Comparison of ENCODE assay signal across 20 cellular contexts in genomic region chr5:32439086-32439642, GRCh38. TPM values are rescaled to one million over a fixed set of nuclear protein-coding genes. Genes with fewer than 3 reads are reported as not detected.
DNase-seq lines count a peak whose midpoint lies in the region; ATAC-seq and TF ChIP-seq lines count a peak whose summit lies in the region.
"Had no signal": no experiment of that assay in that cellular context is flagged by ENCODE, and none has a peak within 500 bp of the region (broad histone marks: within the 10 kb centered on the region; RNA-seq: fewer than 3 reads in every experiment).

No MANE protein-coding gene starts in this region.

- H3K9me3 Mint-ChIP-seq in Calu3 (ENCODE audit: low read depth, unreplicated experiment) (no peaks in the 10 kb centered on the region), progenitor cell of endocrine pancreas (ENCODE audit: low read depth) (no peaks in the 10 kb centered on the region)

- intact Hi-C loops in Calu3 (cut with micrococcal nuclease; ENCODE audit: unreplicated experiment) (no loop called here), mammary epithelial cell (cut with micrococcal nuclease) (no loop called here), Right ventricle myocardium inferior (cut with DNase I) (no loop called here), esophagus muscularis mucosa (cut with DNase I) (no loop called here), transverse colon (cut with DNase I; ENCODE audit: low total_unique reads) (no loop called here)

- WGBS in mammary epithelial cell (ENCODE audit: low coverage, missing lambda C conversion rate), result 57% methylated on average over 3 of the region's 3 CpGs
- WGBS in esophagus muscularis mucosa, result 75% methylated on average over 3 of the region's 3 CpGs
- 65 to 95% methylated on average over 2 to 3 of the region's 3 CpGs for WGBS in transverse colon (ENCODE audit: low coverage in 1 of 2), 2 donors

- no peaks in the 10 kb centered on the region for H3K27me3 Mint-ChIP-seq in Calu3 (ENCODE audit: unreplicated experiment)
- no peaks in the 10 kb centered on the region for H3K27me3 Mint-ChIP-seq in progenitor cell of endocrine pancreas

- CTCF ChIA-PET in Calu3 (lab: Charles Lee), result no interaction called here
- CTCF ChIA-PET in mammary epithelial cell (lab: Charles Lee; ENCODE audit: low non-redundant PET), result no interaction called here

- peaks cover 98% of the 10 kb centered on the region for H3K79me2 ChIP-seq in mammary epithelial cell (ENCODE audit: insufficient read depth, low read length)

- H3K27me3 ChIP-seq in mammary epithelial cell (ENCODE audit: insufficient read depth, low read length) (no peaks in the 10 kb centered on the region), esophagus muscularis mucosa (no peaks in the 10 kb centered on the region), transverse colon (no peaks in the 10 kb centered on the region)
- H3K27me3 ChIP-seq: BLaER1 treated with 17β-estradiol and CSF1 and Interleukin-3, amounts not matched to agents 10 nM and 100 nM had no signal

- H3K4me1 ChIP-seq in mammary epithelial cell (ENCODE audit: insufficient read depth, low read length) (peaks cover 9% of the 10 kb centered on the region), esophagus muscularis mucosa (peaks cover 47 to 83% (median 78%) of the 10 kb centered on the region in 4 donors), transverse colon (peaks cover 4 to 85% (median 56%) of the 10 kb centered on the region in 4 donors)

- dilution Hi-C loops in mammary epithelial cell (cut with HindIII; ENCODE audit: low sequenced_read_pairs), result no loop called here

- H3K4me1 Mint-ChIP-seq in Calu3 (ENCODE audit: low read depth, unreplicated experiment), result no peaks in the 10 kb centered on the region
- H3K4me1 Mint-ChIP-seq in progenitor cell of endocrine pancreas (ENCODE audit: low read depth), result peaks cover 19% of the 10 kb centered on the region

- H3K9me3 ChIP-seq in mammary epithelial cell (replicated peaks; ENCODE audit: insufficient read depth, low read length) (no peaks in the 10 kb centered on the region), esophagus muscularis mucosa (no peaks in the 10 kb centered on the region), transverse colon (no peaks in the 10 kb centered on the region)
- H3K9me3 ChIP-seq: SK-N-SH had no signal

- H3K36me3 Mint-ChIP-seq in Calu3 (ENCODE audit: insufficient read depth, unreplicated experiment) (peaks cover 33% of the 10 kb centered on the region), progenitor cell of endocrine pancreas (ENCODE audit: insufficient read depth) (peaks cover 9% of the 10 kb centered on the region)

- no peak overlapping the region for H2AFZ ChIP-seq in mammary epithelial cell (ENCODE audit: low read depth, low read length)

- no peak for TF ChIP-seq EP300 in esophagus muscularis mucosa (IDR thresholded peaks at IDR 0.05)
- no peak for TF ChIP-seq EP300 in transverse colon (IDR thresholded peaks at IDR 0.05; ENCODE audit: low read depth)

- H3K4me3 Mint-ChIP-seq in Calu3 (ENCODE audit: low read depth, unreplicated experiment) (peak overlapping the region; percentile 19), progenitor cell of endocrine pancreas (ENCODE audit: low read depth) (no peak overlapping the region)

- H3K27ac ChIP-seq in mammary epithelial cell (ENCODE audit: insufficient read depth, low read depth, low read length) (no peak overlapping the region), esophagus muscularis mucosa (replicated peaks in 1 of 4) (no peak overlapping the region), transverse colon (no peak overlapping the region)
- H3K27ac ChIP-seq: BLaER1 treated with 17β-estradiol and CSF1 and Interleukin-3, amounts not matched to agents 10 nM and 100 nM had no signal

- in situ Hi-C loops in mammary epithelial cell (cut with MboI; ENCODE audit: low sequenced_read_pairs in 2 of 2) (no loop called here), transverse colon (cut with MboI; ENCODE audit: low pct_ligation_motif_present in 1 of 4, low pct_unique_long_range_greater_than_20kb in 1 of 4, low sequenced_read_pairs in 3 of 4) (no loop called here)

- BruUV-seq in Calu3 (replicated peaks; lab: Mats Ljungman, UMichigan) (no TSS peak), mammary epithelial cell (replicated peaks; lab: Mats Ljungman, UMichigan) (no TSS peak)

- ATAC-seq in Right ventricle myocardium inferior, result no peak
- ATAC-seq: HCT116 had no signal

- H3K9ac ChIP-seq in mammary epithelial cell (ENCODE audit: insufficient read depth, low read length), result no peak overlapping the region
- H3K9ac ChIP-seq: BLaER1 treated with 17β-estradiol and CSF1 and Interleukin-3, amounts not matched to agents 10 nM and 100 nM; SK-N-SH had no signal

- TF ChIP-seq POLR2A in esophagus muscularis mucosa (IDR thresholded peaks at IDR 0.05; ENCODE audit: low read depth) (no peak), transverse colon (IDR thresholded peaks at IDR 0.05) (no peak)

- H4K20me1 ChIP-seq in mammary epithelial cell (ENCODE audit: insufficient read depth, low read length), result peaks cover 8% of the 10 kb centered on the region

- peak overlapping the region; percentile 42 for H3K4me2 ChIP-seq in mammary epithelial cell (ENCODE audit: insufficient read depth, low read depth, low read length)
- H3K4me2 ChIP-seq: BLaER1 treated with 17β-estradiol and CSF1 and Interleukin-3, amounts not matched to agents 10 nM and 100 nM; SK-N-SH had no signal

- H3K36me3 ChIP-seq in mammary epithelial cell (ENCODE audit: insufficient read depth, low read length) (peaks cover 1% of the 10 kb centered on the region), esophagus muscularis mucosa (no peaks in the 10 kb centered on the region), transverse colon (no peaks in the 10 kb centered on the region)

- peak overlapping the region; percentile 33 for H3K27ac Mint-ChIP-seq in Calu3 (ENCODE audit: unreplicated experiment)
- H3K27ac Mint-ChIP-seq in progenitor cell of endocrine pancreas, result peak overlapping the region; percentile 45

- DNase-seq in Calu3, result no peak
- peak; percentile 46 for DNase-seq in HT-29 (ENCODE audit: low spot score)
- DNase-seq in mammary epithelial cell, result no peak
- DNase-seq in progenitor cell of endocrine pancreas (ENCODE audit: low spot score, unreplicated experiment), result no peak
- no peak for DNase-seq in Right ventricle myocardium inferior (ENCODE audit: missing footprints)
- no peak for DNase-seq in esophagus muscularis mucosa (ENCODE audit: extremely low spot score)
- DNase-seq in transverse colon, result no peak
- no peak for DNase-seq in NCI-H128 (lab: John Stamatoyannopoulos, UW; ENCODE audit: unreplicated experiment)
- DNase-seq: DMS 273 treated with DMSO at 0.1 percent for 48 hours; GF-D8; KG1; MM.1S; NCI-H1092; NCI-H146; NCI-H2081 treated with DMSO at 0.1 percent for 48 hours; NK-92 treated with Interleukin-12 subunit alpha and Interleukin-12 subunit beta, amount 100 ng/mL, for 24 hours; SHP77 treated with DMSO at 0.1 percent for 48 hours; SK-N-SH had no signal

- H3K4me3 ChIP-seq in mammary epithelial cell (replicated peaks in 1 of 3; ENCODE audit: insufficient read depth in 1 of 3, low read depth in 2 of 3, low read length in 3 of 3) (no peak overlapping the region), esophagus muscularis mucosa (no peak overlapping the region), transverse colon (no peak overlapping the region)
- H3K4me3 ChIP-seq: BLaER1 treated with 17β-estradiol and CSF1 and Interleukin-3, amounts not matched to agents 10 nM and 100 nM had no signal

- TF ChIP-seq CTCF in Calu3 (IDR thresholded peaks at IDR 0.05; ENCODE audit: unreplicated experiment) (no peak), mammary epithelial cell (conservative IDR thresholded peaks at IDR 0.05 in 1 of 2, IDR thresholded peaks at IDR 0.05 in 1 of 2; ENCODE audit: extremely low read depth in 1 of 2, insufficient read depth in 1 of 2, low read depth in 1 of 2, low read length in 2 of 2) (no peak), progenitor cell of endocrine pancreas (IDR thresholded peaks at IDR 0.05; ENCODE audit: unreplicated experiment) (no peak), esophagus muscularis mucosa (IDR thresholded peaks at IDR 0.05) (no peak), transverse colon (IDR thresholded peaks at IDR 0.05) (no peak)

RNA-seq across cellular contexts. Expression of gene ZFR, which starts 5.4 kb away (rescaled TPM):
- total RNA-seq in Calu3 (2022) (61.1 and 63.4 TPM in 2 replicates), mammary epithelial cell (10 to 100 TPM; 65.1 to 83.5 TPM), progenitor cell of endocrine pancreas (75.6 and 78.6 TPM in 2 replicates), Right ventricle myocardium inferior (51.8 TPM), esophagus muscularis mucosa (100 to 1,000 TPM in 1 of 4 donors, 10 to 100 TPM in 3; 83.2 to 106 (median 92.4) TPM), transverse colon (10 to 100 TPM; 35.6 to 64.1 (median 57.4) TPM)
- total RNA-seq in HT-29 (2014; rRNA removed; shearing (Covaris generic)), result 61.0 and 74.6 TPM in 2 replicates
- 65.5 TPM for polyA plus RNA-seq in mammary epithelial cell
- 57.3 TPM for polyA minus RNA-seq in mammary epithelial cell
